Comparison of ENCODE assay signal across 25 cellular contexts in genomic region chr4:147916351-147916750, GRCh38.
DNase-seq lines count a peak whose midpoint lies in the region; ATAC-seq and TF ChIP-seq lines count a peak whose summit lies in the region.
"Had no signal": no experiment of that assay in that cellular context is flagged by ENCODE, and none has a peak within 500 bp of the region (broad histone marks: within the 10 kb centered on the region; RNA-seq: fewer than 3 reads in every experiment).

No MANE protein-coding gene starts in this region.

- H3K4me1 Mint-ChIP-seq in MCF 10A (ENCODE audit: insufficient read depth, unreplicated experiment): no peaks in the 10 kb centered on the region
- H3K4me1 Mint-ChIP-seq: activated B cell treated with CpG ODN at 0.5 μM for 24 hours; activated naive CD8-positive, alpha-beta T cell treated with anti-CD3 and anti-CD28 coated beads, Interleukin-2, amount 50 U/mL, for 24 hours had no signal

- no peak for ATAC-seq in GM19467 (IDR thresholded peaks at IDR 0.05; ENCODE audit: unreplicated experiment)
- ATAC-seq: activated naive CD8-positive, alpha-beta T cell treated with anti-CD3 and anti-CD28 coated beads, Interleukin-2, amount 50 U/mL, for 24 hours; gastroesophageal sphincter; HCT116; upper lobe of right lung had no signal

- H3K4me3 ChIP-seq in mammary epithelial cell (replicated peaks in 1 of 3; ENCODE audit: insufficient read depth in 1 of 3, low read depth in 2 of 3, low read length in 3 of 3) (no peak overlapping the region), foreskin fibroblast (ENCODE audit: low read depth in 1 of 2, low read length in 2 of 2) (no peak overlapping the region), tibial artery (no peak overlapping the region)
- H3K4me3 ChIP-seq: BLaER1 treated with 17β-estradiol and CSF1 and Interleukin-3, amounts not matched to agents 10 nM and 100 nM; gastroesophageal sphincter; lung; right atrium auricular region; upper lobe of right lung had no signal

- DNase-seq in MCF 10A (ENCODE audit: unreplicated experiment) (peak; percentile 61), mammary epithelial cell (no peak), astrocyte of the hippocampus (ENCODE audit: low read depth, low spot score) (peak; percentile 64), foreskin fibroblast (peak; percentile 32 to 68), tibial artery (no peak), NCI-H526 (lab: John Stamatoyannopoulos, UW) (no peak)
- no peak for DNase-seq in activated naive CD4-positive, alpha-beta T cell treated with anti-CD3 and anti-CD28 coated beads, Interleukin-2, amount 50 U/mL, for 16 hours
- DNase-seq: activated B cell treated with CpG ODN at 0.5 μM for 24 hours; activated CD4-positive, alpha-beta T cell treated with anti-CD3 and anti-CD28 coated beads, Interleukin-2, amount 50 U/mL, for 48 hours; activated effector memory CD4-positive, alpha-beta T cell treated with anti-CD3 and anti-CD28 coated beads, Interleukin-2, amount 50 U/mL, for 16 hours; activated naive CD8-positive, alpha-beta T cell treated with anti-CD3 and anti-CD28 coated beads, Interleukin-2, amount 50 U/mL, for 24 hours; kidney; NCI-H187; NCI-H82; Right ventricle myocardium superior; stimulated activated CD4-positive, alpha-beta T cell treated with anti-CD3 and anti-CD28 coated beads, Interleukin-15, amount 100 ng/mL, for 24 hours; T-helper 9 cell; upper lobe of right lung had no signal

- H2AFZ ChIP-seq in mammary epithelial cell (ENCODE audit: low read depth, low read length): no peak overlapping the region

- 18% methylated on average over 4 of the region's 4 CpGs for WGBS in mammary epithelial cell (ENCODE audit: low coverage, missing lambda C conversion rate)

- H4K20me1 ChIP-seq in mammary epithelial cell (ENCODE audit: insufficient read depth, low read length): no peaks in the 10 kb centered on the region
- H4K20me1 ChIP-seq: BLaER1 treated with 17β-estradiol and CSF1 and Interleukin-3, amounts not matched to agents 10 nM and 100 nM had no signal

- H3K36me3 ChIP-seq in mammary epithelial cell (ENCODE audit: insufficient read depth, low read length) (peaks cover 10% of the 10 kb centered on the region), tibial artery (peaks cover 16 to 29% (median 27%) of the 10 kb centered on the region in 3 donors)

- no peak overlapping the region for H3K4me3 Mint-ChIP-seq in MCF 10A (ENCODE audit: unreplicated experiment)
- H3K4me3 Mint-ChIP-seq: activated B cell treated with CpG ODN at 0.5 μM for 24 hours; activated naive CD8-positive, alpha-beta T cell treated with anti-CD3 and anti-CD28 coated beads, Interleukin-2, amount 50 U/mL, for 24 hours; dendritic cell treated with granulocyte-macrophage colony-stimulating factor and Interleukin-4, amounts not matched to agents 40 ng/mL and 50 ng/mL, for 4 days had no signal

- H3K9me3 Mint-ChIP-seq in MCF 10A (ENCODE audit: unreplicated experiment): no peaks in the 10 kb centered on the region
- H3K9me3 Mint-ChIP-seq: activated B cell treated with CpG ODN at 0.5 μM for 24 hours; activated naive CD8-positive, alpha-beta T cell treated with anti-CD3 and anti-CD28 coated beads, Interleukin-2, amount 50 U/mL, for 24 hours; dendritic cell treated with granulocyte-macrophage colony-stimulating factor and Interleukin-4, amounts not matched to agents 40 ng/mL and 50 ng/mL, for 4 days had no signal

- dilution Hi-C loops in mammary epithelial cell (cut with HindIII; ENCODE audit: low sequenced_read_pairs): no loop called here

- no peaks in the 10 kb centered on the region for H3K9me3 ChIP-seq in mammary epithelial cell (replicated peaks; ENCODE audit: insufficient read depth, low read length)
- H3K9me3 ChIP-seq in tibial artery: no peaks in the 10 kb centered on the region
- H3K9me3 ChIP-seq: BLaER1 treated with 17β-estradiol and CSF1 and Interleukin-3, amounts not matched to agents 10 nM and 100 nM; gastroesophageal sphincter; right atrium auricular region; upper lobe of right lung had no signal

- no peak for TF ChIP-seq CTCF in MCF 10A (IDR thresholded peaks at IDR 0.05; ENCODE audit: unreplicated experiment)
- no peak for TF ChIP-seq CTCF in mammary epithelial cell (conservative IDR thresholded peaks at IDR 0.05 in 1 of 2, IDR thresholded peaks at IDR 0.05 in 1 of 2; ENCODE audit: extremely low read depth in 1 of 2, insufficient read depth in 1 of 2, low read depth in 1 of 2, low read length in 2 of 2)
- no peak for TF ChIP-seq CTCF in foreskin fibroblast (IDR thresholded peaks at IDR 0.05; ENCODE audit: low read depth, low read length)
- TF ChIP-seq CTCF in tibial artery (IDR thresholded peaks at IDR 0.05): no peak

- H3K4me1 ChIP-seq in mammary epithelial cell (ENCODE audit: insufficient read depth, low read length) (no peaks in the 10 kb centered on the region), tibial artery (peaks cover 0 to 25% (median 12%) of the 10 kb centered on the region in 4 donors)
- H3K4me1 ChIP-seq: BLaER1 treated with 17β-estradiol and CSF1 and Interleukin-3, amounts not matched to agents 10 nM and 100 nM; right atrium auricular region; upper lobe of right lung had no signal

- H3K36me3 Mint-ChIP-seq in MCF 10A (ENCODE audit: insufficient read depth, unreplicated experiment): peaks cover 28% of the 10 kb centered on the region

- H3K27me3 ChIP-seq in mammary epithelial cell (ENCODE audit: insufficient read depth, low read length) (no peaks in the 10 kb centered on the region), tibial artery (no peaks in the 10 kb centered on the region)
- H3K27me3 ChIP-seq: BLaER1 treated with 17β-estradiol and CSF1 and Interleukin-3, amounts not matched to agents 10 nM and 100 nM; gastroesophageal sphincter; right atrium auricular region; upper lobe of right lung had no signal

- H3K27ac ChIP-seq in mammary epithelial cell (ENCODE audit: insufficient read depth, low read depth, low read length): no peak overlapping the region
- H3K27ac ChIP-seq in tibial artery: peak overlapping the region; percentile 47 to 59
- H3K27ac ChIP-seq: BLaER1 treated with 17β-estradiol and CSF1 and Interleukin-3, amounts not matched to agents 10 nM and 100 nM; right atrium auricular region; upper lobe of right lung had no signal

- no peak overlapping the region for H3K4me2 ChIP-seq in mammary epithelial cell (ENCODE audit: insufficient read depth, low read depth, low read length)
- H3K4me2 ChIP-seq: BLaER1 treated with 17β-estradiol and CSF1 and Interleukin-3, amounts not matched to agents 10 nM and 100 nM had no signal

- H3K27ac Mint-ChIP-seq in MCF 10A (ENCODE audit: low read depth, unreplicated experiment): no peak overlapping the region
- H3K27ac Mint-ChIP-seq: activated B cell treated with CpG ODN at 0.5 μM for 24 hours; activated naive CD8-positive, alpha-beta T cell treated with anti-CD3 and anti-CD28 coated beads, Interleukin-2, amount 50 U/mL, for 24 hours; dendritic cell treated with granulocyte-macrophage colony-stimulating factor and Interleukin-4, amounts not matched to agents 40 ng/mL and 50 ng/mL, for 4 days had no signal

- no TSS peak for BruUV-seq in MCF 10A (replicated peaks; lab: Mats Ljungman, UMichigan)
- BruUV-seq in mammary epithelial cell (replicated peaks; lab: Mats Ljungman, UMichigan): no TSS peak

- in situ Hi-C loops in mammary epithelial cell (cut with MboI; ENCODE audit: low sequenced_read_pairs in 2 of 2): no loop called here

- H3K79me2 ChIP-seq in mammary epithelial cell (ENCODE audit: insufficient read depth, low read length): no peaks in the 10 kb centered on the region

- POLR2A ChIA-PET in MCF 10A (lab: Yijun Ruan, JAX): interaction anchor here (0.7 to 2.1 kb wide), 2 partner anchors 9 to 241 kb away, joined by 4 to 5 read pairs; no protein-coding TSS in a partner anchor

- CTCF ChIA-PET in MCF 10A (lab: Yijun Ruan, JAX): interaction anchor here (0.5 to 0.7 kb wide), 2 partner anchors 32 to 1707 kb away, joined by 3 to 4 read pairs; no protein-coding TSS in a partner anchor
- CTCF ChIA-PET in mammary epithelial cell (lab: Charles Lee; ENCODE audit: low non-redundant PET): no interaction called here

- no peak overlapping the region for H3K9ac ChIP-seq in mammary epithelial cell (ENCODE audit: insufficient read depth, low read length)
- H3K9ac ChIP-seq: BLaER1 treated with 17β-estradiol and CSF1 and Interleukin-3, amounts not matched to agents 10 nM and 100 nM had no signal

- no peaks in the 10 kb centered on the region for H3K27me3 Mint-ChIP-seq in MCF 10A (ENCODE audit: insufficient read depth, unreplicated experiment)
- H3K27me3 Mint-ChIP-seq: activated B cell treated with CpG ODN at 0.5 μM for 24 hours; activated naive CD8-positive, alpha-beta T cell treated with anti-CD3 and anti-CD28 coated beads, Interleukin-2, amount 50 U/mL, for 24 hours; dendritic cell treated with granulocyte-macrophage colony-stimulating factor and Interleukin-4, amounts not matched to agents 40 ng/mL and 50 ng/mL, for 4 days had no signal

- intact Hi-C loops in MCF 10A (cut with micrococcal nuclease): no loop called here
- intact Hi-C loops in mammary epithelial cell (cut with micrococcal nuclease): no loop called here
- intact Hi-C loops in tibial artery (cut with DNase I; ENCODE audit: low total_unique reads): no loop called here

Comparison
In these comparisons a context has a peak if more than half of its experiments do, and no peak if none do; other contexts are left out.
1. DNase-seq: peak in MCF 10A (single experiment), astrocyte of the hippocampus (single experiment) and foreskin fibroblast (2 of 2); none in mammary epithelial cell (single experiment), tibial artery (0 of 2), activated naive CD4-positive, alpha-beta T cell treated with anti-CD3 and anti-CD28 coated beads, Interleukin-2, amount 50 U/mL, for 16 hours (single experiment) and NCI-H526 (0 of 2).